1 cellular context compared by ENCODE assay signal in the genomic region with DNA sequence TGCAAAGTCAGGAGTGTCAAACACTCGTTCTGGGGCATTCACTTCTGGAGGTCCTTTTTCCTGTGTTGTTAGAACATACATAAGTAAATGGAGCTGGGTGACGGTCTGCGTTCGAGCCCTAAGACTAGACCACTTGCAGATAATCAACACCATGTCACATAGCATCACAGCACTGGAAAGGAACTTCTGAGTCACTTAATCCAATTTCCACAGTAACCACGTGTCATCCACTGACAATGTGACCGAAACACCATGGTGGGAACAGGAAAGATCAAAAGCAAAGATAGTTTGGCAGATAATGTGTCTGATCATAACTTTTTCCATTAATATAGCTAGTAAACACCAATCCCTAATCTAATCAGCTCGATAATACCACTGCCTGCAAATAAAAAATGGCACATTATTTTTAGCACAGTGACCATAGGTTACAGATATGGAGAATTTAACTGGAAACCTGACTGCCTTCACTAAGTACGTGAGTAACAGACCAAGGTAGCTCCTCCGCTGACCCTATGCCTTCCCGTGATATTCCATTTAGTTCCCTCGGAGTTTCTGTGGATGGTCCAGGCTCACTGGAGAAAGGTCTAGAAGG.
TF ChIP-seq lines count a peak whose summit lies in the region.

No MANE protein-coding gene starts in this region.

TF ChIP-seq in SK-N-SH, 30 proteins besides CTCF, POLR2A, EP300 and RAD21 (continued from another document):
- TF ChIP-seq, protein P1, sequence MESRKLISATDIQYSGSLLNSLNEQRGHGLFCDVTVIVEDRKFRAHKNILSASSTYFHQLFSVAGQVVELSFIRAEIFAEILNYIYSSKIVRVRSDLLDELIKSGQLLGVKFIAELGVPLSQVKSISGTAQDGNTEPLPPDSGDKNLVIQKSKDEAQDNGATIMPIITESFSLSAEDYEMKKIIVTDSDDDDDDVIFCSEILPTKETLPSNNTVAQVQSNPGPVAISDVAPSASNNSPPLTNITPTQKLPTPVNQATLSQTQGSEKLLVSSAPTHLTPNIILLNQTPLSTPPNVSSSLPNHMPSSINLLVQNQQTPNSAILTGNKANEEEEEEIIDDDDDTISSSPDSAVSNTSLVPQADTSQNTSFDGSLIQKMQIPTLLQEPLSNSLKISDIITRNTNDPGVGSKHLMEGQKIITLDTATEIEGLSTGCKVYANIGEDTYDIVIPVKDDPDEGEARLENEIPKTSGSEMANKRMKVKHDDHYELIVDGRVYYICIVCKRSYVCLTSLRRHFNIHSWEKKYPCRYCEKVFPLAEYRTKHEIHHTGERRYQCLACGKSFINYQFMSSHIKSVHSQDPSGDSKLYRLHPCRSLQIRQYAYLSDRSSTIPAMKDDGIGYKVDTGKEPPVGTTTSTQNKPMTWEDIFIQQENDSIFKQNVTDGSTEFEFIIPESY (IDR thresholded peaks at IDR 0.05; ENCODE audit: borderline replicate concordance, low read depth), result no peak
- TF ChIP-seq NFIC (IDR thresholded peaks at IDR 0.05; ENCODE audit: borderline replicate concordance), result no peak
- TF ChIP-seq EZH2phosphoT487 (IDR thresholded peaks at IDR 0.05; ENCODE audit: borderline replicate concordance, low read depth), result no peak
- TF ChIP-seq RXRA (IDR thresholded peaks at IDR 0.05; ENCODE audit: borderline replicate concordance, low read depth), result no peak
TF ChIP-seq in SK-N-SH: peak in this region for 0.
